ENCODE assay signal across 2 cellular contexts in the genomic region with DNA sequence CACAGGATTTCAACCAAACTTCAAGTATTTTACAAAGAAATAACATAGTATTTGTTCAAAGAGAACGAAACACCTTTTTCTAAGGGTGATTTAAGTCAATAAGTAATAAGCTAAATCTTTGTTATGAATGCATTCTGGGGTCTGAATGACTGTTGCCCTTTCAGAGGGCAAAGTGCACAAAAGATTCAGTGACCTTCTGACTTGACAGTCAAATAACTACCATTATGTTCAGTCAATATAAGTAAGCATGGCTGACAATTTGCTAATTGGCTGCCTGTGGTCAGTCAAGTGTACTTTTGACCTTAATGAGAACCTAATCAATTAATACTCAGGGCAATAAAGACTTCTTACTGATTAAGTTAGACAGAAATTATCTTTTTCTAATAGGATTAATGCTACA.
TF ChIP-seq lines count a peak whose summit lies in the region.

No MANE protein-coding gene starts in this region.

TF ChIP-seq in HepG2, 621 proteins besides CTCF, POLR2A, EP300 and RAD21 (continued from another document):
- TF ChIP-seq, protein P1, sequence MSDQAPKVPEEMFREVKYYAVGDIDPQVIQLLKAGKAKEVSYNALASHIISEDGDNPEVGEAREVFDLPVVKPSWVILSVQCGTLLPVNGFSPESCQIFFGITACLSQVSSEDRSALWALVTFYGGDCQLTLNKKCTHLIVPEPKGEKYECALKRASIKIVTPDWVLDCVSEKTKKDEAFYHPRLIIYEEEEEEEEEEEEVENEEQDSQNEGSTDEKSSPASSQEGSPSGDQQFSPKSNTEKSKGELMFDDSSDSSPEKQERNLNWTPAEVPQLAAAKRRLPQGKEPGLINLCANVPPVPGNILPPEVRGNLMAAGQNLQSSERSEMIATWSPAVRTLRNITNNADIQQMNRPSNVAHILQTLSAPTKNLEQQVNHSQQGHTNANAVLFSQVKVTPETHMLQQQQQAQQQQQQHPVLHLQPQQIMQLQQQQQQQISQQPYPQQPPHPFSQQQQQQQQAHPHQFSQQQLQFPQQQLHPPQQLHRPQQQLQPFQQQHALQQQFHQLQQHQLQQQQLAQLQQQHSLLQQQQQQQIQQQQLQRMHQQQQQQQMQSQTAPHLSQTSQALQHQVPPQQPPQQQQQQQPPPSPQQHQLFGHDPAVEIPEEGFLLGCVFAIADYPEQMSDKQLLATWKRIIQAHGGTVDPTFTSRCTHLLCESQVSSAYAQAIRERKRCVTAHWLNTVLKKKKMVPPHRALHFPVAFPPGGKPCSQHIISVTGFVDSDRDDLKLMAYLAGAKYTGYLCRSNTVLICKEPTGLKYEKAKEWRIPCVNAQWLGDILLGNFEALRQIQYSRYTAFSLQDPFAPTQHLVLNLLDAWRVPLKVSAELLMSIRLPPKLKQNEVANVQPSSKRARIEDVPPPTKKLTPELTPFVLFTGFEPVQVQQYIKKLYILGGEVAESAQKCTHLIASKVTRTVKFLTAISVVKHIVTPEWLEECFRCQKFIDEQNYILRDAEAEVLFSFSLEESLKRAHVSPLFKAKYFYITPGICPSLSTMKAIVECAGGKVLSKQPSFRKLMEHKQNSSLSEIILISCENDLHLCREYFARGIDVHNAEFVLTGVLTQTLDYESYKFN (CRISPR knock-in tag; conservative IDR thresholded peaks at IDR 0.05), result peak; percentile 19; the same call in 1 of the 2 replicates
- TF ChIP-seq, protein P2, sequence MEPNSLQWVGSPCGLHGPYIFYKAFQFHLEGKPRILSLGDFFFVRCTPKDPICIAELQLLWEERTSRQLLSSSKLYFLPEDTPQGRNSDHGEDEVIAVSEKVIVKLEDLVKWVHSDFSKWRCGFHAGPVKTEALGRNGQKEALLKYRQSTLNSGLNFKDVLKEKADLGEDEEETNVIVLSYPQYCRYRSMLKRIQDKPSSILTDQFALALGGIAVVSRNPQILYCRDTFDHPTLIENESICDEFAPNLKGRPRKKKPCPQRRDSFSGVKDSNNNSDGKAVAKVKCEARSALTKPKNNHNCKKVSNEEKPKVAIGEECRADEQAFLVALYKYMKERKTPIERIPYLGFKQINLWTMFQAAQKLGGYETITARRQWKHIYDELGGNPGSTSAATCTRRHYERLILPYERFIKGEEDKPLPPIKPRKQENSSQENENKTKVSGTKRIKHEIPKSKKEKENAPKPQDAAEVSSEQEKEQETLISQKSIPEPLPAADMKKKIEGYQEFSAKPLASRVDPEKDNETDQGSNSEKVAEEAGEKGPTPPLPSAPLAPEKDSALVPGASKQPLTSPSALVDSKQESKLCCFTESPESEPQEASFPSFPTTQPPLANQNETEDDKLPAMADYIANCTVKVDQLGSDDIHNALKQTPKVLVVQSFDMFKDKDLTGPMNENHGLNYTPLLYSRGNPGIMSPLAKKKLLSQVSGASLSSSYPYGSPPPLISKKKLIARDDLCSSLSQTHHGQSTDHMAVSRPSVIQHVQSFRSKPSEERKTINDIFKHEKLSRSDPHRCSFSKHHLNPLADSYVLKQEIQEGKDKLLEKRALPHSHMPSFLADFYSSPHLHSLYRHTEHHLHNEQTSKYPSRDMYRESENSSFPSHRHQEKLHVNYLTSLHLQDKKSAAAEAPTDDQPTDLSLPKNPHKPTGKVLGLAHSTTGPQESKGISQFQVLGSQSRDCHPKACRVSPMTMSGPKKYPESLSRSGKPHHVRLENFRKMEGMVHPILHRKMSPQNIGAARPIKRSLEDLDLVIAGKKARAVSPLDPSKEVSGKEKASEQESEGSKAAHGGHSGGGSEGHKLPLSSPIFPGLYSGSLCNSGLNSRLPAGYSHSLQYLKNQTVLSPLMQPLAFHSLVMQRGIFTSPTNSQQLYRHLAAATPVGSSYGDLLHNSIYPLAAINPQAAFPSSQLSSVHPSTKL (CRISPR knock-in tag; IDR thresholded peaks at IDR 0.05), result 0 out of 2 replicates have a peak, but pooled peaks have one; percentile 21
- peak; percentile 65 for TF ChIP-seq HNF4A (CRISPR knock-in tag; IDR thresholded peaks at IDR 0.05)
- TF ChIP-seq MED1 (CRISPR knock-in tag; IDR thresholded peaks at IDR 0.05), result no peak
- TF ChIP-seq CREM (IDR thresholded peaks at IDR 0.05), result no peak
- TF ChIP-seq CREM (CRISPR knock-in tag; IDR thresholded peaks at IDR 0.05), result no peak

TF ChIP-seq in WTC11, 78 proteins besides CTCF, POLR2A, EP300 and RAD21 (continued from another document):
- TF ChIP-seq, protein P3, sequence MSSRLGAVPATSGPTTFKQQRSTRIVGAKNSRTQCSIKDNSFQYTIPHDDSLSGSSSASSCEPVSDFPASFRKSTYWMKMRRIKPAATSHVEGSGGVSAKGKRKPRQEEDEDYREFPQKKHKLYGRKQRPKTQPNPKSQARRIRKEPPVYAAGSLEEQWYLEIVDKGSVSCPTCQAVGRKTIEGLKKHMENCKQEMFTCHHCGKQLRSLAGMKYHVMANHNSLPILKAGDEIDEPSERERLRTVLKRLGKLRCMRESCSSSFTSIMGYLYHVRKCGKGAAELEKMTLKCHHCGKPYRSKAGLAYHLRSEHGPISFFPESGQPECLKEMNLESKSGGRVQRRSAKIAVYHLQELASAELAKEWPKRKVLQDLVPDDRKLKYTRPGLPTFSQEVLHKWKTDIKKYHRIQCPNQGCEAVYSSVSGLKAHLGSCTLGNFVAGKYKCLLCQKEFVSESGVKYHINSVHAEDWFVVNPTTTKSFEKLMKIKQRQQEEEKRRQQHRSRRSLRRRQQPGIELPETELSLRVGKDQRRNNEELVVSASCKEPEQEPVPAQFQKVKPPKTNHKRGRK (CRISPR knock-in tag; IDR thresholded peaks at IDR 0.05; ENCODE audit: borderline replicate concordance), result no peak
- no peak for TF ChIP-seq TP53 (CRISPR knock-in tag; IDR thresholded peaks at IDR 0.05)
- no peak for TF ChIP-seq OVOL2 (CRISPR knock-in tag; IDR thresholded peaks at IDR 0.05; ENCODE audit: borderline replicate concordance)
- TF ChIP-seq, protein P4, sequence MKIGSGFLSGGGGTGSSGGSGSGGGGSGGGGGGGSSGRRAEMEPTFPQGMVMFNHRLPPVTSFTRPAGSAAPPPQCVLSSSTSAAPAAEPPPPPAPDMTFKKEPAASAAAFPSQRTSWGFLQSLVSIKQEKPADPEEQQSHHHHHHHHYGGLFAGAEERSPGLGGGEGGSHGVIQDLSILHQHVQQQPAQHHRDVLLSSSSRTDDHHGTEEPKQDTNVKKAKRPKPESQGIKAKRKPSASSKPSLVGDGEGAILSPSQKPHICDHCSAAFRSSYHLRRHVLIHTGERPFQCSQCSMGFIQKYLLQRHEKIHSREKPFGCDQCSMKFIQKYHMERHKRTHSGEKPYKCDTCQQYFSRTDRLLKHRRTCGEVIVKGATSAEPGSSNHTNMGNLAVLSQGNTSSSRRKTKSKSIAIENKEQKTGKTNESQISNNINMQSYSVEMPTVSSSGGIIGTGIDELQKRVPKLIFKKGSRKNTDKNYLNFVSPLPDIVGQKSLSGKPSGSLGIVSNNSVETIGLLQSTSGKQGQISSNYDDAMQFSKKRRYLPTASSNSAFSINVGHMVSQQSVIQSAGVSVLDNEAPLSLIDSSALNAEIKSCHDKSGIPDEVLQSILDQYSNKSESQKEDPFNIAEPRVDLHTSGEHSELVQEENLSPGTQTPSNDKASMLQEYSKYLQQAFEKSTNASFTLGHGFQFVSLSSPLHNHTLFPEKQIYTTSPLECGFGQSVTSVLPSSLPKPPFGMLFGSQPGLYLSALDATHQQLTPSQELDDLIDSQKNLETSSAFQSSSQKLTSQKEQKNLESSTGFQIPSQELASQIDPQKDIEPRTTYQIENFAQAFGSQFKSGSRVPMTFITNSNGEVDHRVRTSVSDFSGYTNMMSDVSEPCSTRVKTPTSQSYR (CRISPR knock-in tag; IDR thresholded peaks at IDR 0.05), result no peak
- TF ChIP-seq, protein P5, sequence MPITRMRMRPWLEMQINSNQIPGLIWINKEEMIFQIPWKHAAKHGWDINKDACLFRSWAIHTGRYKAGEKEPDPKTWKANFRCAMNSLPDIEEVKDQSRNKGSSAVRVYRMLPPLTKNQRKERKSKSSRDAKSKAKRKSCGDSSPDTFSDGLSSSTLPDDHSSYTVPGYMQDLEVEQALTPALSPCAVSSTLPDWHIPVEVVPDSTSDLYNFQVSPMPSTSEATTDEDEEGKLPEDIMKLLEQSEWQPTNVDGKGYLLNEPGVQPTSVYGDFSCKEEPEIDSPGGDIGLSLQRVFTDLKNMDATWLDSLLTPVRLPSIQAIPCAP (CRISPR knock-in tag; IDR thresholded peaks at IDR 0.05), result no peak
- TF ChIP-seq ESRRA (CRISPR knock-in tag; IDR thresholded peaks at IDR 0.05; ENCODE audit: borderline replicate concordance), result no peak
